In the genomic region with DNA sequence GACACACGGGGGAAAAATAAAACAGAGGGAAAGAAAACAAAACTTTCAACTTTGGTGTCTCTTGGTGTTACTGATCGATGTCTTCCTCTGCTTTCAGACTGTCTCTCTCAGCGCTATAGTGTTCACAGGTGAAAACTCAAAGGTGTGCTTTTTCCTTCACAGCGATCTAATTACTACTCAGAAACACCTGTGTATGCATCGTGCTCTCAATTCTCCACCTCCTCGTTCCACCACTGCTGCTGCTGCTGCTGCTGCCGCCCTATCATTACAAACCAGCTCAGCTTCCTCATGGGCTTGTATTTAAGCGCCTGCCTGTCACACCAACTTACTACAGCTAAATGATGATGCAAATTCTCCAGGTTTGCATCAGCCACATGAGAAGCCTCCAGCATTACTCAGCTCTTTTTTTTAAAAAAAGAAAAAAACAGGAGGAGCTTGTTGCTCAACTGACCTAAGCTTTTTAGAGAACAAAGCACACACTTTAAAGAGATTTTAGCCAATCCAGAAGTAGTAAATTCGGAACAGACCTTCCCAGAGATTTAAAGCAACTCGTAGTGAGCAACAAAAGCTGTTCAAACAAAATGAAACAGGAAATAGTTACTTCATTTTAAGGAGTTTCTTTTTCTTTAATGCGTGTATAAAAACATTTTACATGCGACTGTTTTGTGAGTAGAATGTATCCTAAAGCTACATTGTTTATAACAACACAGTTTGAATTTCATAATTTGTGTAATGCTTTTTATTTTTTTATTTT, we compare ENCODE assay signal across 1 cellular context.
TF ChIP-seq lines count a peak whose summit lies in the region.

SLC7A11 (minus strand) TSS at position 274 of the 754 bp plus-strand sequence. CDS start 280 bp downstream, outside the sequence.

TF ChIP-seq in GM12878, 131 proteins besides CTCF, POLR2A, EP300 and RAD21 (continued from another document):
- TF ChIP-seq, protein P1, sequence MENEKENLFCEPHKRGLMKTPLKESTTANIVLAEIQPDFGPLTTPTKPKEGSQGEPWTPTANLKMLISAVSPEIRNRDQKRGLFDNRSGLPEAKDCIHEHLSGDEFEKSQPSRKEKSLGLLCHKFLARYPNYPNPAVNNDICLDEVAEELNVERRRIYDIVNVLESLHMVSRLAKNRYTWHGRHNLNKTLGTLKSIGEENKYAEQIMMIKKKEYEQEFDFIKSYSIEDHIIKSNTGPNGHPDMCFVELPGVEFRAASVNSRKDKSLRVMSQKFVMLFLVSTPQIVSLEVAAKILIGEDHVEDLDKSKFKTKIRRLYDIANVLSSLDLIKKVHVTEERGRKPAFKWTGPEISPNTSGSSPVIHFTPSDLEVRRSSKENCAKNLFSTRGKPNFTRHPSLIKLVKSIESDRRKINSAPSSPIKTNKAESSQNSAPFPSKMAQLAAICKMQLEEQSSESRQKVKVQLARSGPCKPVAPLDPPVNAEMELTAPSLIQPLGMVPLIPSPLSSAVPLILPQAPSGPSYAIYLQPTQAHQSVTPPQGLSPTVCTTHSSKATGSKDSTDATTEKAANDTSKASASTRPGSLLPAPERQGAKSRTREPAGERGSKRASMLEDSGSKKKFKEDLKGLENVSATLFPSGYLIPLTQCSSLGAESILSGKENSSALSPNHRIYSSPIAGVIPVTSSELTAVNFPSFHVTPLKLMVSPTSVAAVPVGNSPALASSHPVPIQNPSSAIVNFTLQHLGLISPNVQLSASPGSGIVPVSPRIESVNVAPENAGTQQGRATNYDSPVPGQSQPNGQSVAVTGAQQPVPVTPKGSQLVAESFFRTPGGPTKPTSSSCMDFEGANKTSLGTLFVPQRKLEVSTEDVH (IDR thresholded peaks at IDR 0.05; ENCODE audit: low read depth, partially characterized antibody) = no peak
- TF ChIP-seq POLR2AphosphoS5 (IDR thresholded peaks at IDR 0.05; ENCODE audit: low read length) (peak; percentile 98), CEBPB (IDR thresholded peaks at IDR 0.05; ENCODE audit: borderline replicate concordance in 1 of 2, low read depth in 2 of 2, low read length in 2 of 2) (peak in 1 of 2 experiments; percentile 74; a peak in 1 of 4 replicates), JUND (IDR thresholded peaks at IDR 0.05; ENCODE audit: low read depth, low read length) (0 out of 2 replicates have a peak, but pooled peaks have one; percentile 55), RAD51 (IDR thresholded peaks at IDR 0.05) (peak; percentile 41; the same call in 1 of the 2 replicates), TCF12 (IDR thresholded peaks at IDR 0.05; ENCODE audit: low read depth, low read length) (0 out of 2 replicates have a peak, but pooled peaks have one; percentile 53), CHD1 (IDR thresholded peaks at IDR 0.05; ENCODE audit: low read depth, low read length) (no peak), CHD2 (IDR thresholded peaks at IDR 0.05; ENCODE audit: borderline replicate concordance, low read depth, low read length) (peak; percentile 32; the same call in 1 of the 2 replicates), KLF5 (IDR thresholded peaks at IDR 0.05; ENCODE audit: partially characterized antibody) (peak; percentile 23), NR2C1 (IDR thresholded peaks at IDR 0.05) (no peak), CBX5 (IDR thresholded peaks at IDR 0.05; ENCODE audit: low read depth) (no peak), PML (IDR thresholded peaks at IDR 0.05; ENCODE audit: low read length) (peak; percentile 73; the same call in 1 of the 2 replicates), YY1 (IDR thresholded peaks at IDR 0.05; ENCODE audit: low read depth, low read length) (peak; percentile 42; the same call in 1 of the 2 replicates), NFXL1 (IDR thresholded peaks at IDR 0.05; ENCODE audit: borderline replicate concordance) (no peak), LARP7 (IDR thresholded peaks at IDR 0.05) (no peak), TAF1 (IDR thresholded peaks at IDR 0.05; ENCODE audit: borderline replicate concordance, low read depth, low read length) (peak; percentile 85), NFIC (IDR thresholded peaks at IDR 0.05; ENCODE audit: low read depth, low read length) (peak; percentile 50), FOXM1 (IDR thresholded peaks at IDR 0.05; ENCODE audit: low read depth, low read length) (peak; percentile 69), MTA2 (IDR thresholded peaks at IDR 0.05; ENCODE audit: low read depth) (peak; percentile 29; the same call in 1 of the 2 replicates), ZNF622 (IDR thresholded peaks at IDR 0.05) (no peak), CREM (IDR thresholded peaks at IDR 0.05; ENCODE audit: low read depth) (peak; percentile 15; the same call in 1 of the 2 replicates), SIN3A (IDR thresholded peaks at IDR 0.05; ENCODE audit: low read depth, low read length) (peak; percentile 80; the same call in 1 of the 2 replicates), ASH2L (IDR thresholded peaks at IDR 0.05; ENCODE audit: borderline replicate concordance, low read depth) (no peak), ZNF274 (IDR thresholded peaks at IDR 0.05; ENCODE audit: insufficient read depth, insufficient read length) (no peak), NR2C2 (IDR thresholded peaks at IDR 0.05; ENCODE audit: borderline replicate concordance, control insufficient read depth, insufficient read length, low read depth) (no peak), STAT3 (IDR thresholded peaks at IDR 0.05; ENCODE audit: low read depth, low read length) (no peak; the same call in 1 of the 2 replicates), MYB (IDR thresholded peaks at IDR 0.05; ENCODE audit: borderline replicate concordance, low read depth, low read length) (no peak), MXI1 (IDR thresholded peaks at IDR 0.05; ENCODE audit: low read depth, low read length) (peak; percentile 92), HDGF (IDR thresholded peaks at IDR 0.05) (0 out of 2 replicates have a peak, but pooled peaks have one; percentile 45), POU2F2 (IDR thresholded peaks at IDR 0.05; ENCODE audit: borderline replicate concordance, low read depth, low read length) (peak; percentile 90), JUNB (IDR thresholded peaks at IDR 0.05) (no peak), IKZF1 (conservative IDR thresholded peaks at IDR 0.05) (no peak; the same call in 1 of the 2 replicates), NBN (IDR thresholded peaks at IDR 0.05) (peak; percentile 70), ATF7 (IDR thresholded peaks at IDR 0.05; ENCODE audit: low read depth) (peak; percentile 94), MYC (IDR thresholded peaks at IDR 0.05; ENCODE audit: insufficient read depth, insufficient read length, insufficient replicate concordance, low read length, severe bottlenecking) (no peak), SRF (IDR thresholded peaks at IDR 0.05; ENCODE audit: low read depth in 2 of 2, low read length in 2 of 2) (no peak), POLR2AphosphoS2 (IDR thresholded peaks at IDR 0.05; ENCODE audit: low read depth, low read length) (peak; percentile 77; the same call in 1 of the 2 replicates), RELA (IDR thresholded peaks at IDR 0.05; ENCODE audit: borderline replicate concordance, partially characterized antibody) (peak; percentile 15), ZBTB40 (IDR thresholded peaks at IDR 0.05; ENCODE audit: borderline replicate concordance) (no peak), ATF2 (IDR thresholded peaks at IDR 0.05; ENCODE audit: low read length) (peak; percentile 84; the same call in 1 of the 2 replicates)
- TF ChIP-seq, protein P2, sequence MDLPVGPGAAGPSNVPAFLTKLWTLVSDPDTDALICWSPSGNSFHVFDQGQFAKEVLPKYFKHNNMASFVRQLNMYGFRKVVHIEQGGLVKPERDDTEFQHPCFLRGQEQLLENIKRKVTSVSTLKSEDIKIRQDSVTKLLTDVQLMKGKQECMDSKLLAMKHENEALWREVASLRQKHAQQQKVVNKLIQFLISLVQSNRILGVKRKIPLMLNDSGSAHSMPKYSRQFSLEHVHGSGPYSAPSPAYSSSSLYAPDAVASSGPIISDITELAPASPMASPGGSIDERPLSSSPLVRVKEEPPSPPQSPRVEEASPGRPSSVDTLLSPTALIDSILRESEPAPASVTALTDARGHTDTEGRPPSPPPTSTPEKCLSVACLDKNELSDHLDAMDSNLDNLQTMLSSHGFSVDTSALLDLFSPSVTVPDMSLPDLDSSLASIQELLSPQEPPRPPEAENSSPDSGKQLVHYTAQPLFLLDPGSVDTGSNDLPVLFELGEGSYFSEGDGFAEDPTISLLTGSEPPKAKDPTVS (IDR thresholded peaks at IDR 0.05; ENCODE audit: low read depth, low read length) = no peak
